30 cellular contexts compared by ENCODE assay signal in genomic region chr14:96134508-96134907, GRCh38.
"Had no signal": no experiment of that assay in that cellular context is flagged by ENCODE, and none has a peak within 500 bp of the region (broad histone marks: within the 10 kb centered on the region; RNA-seq: fewer than 3 reads in every experiment).

No MANE protein-coding gene starts in this region.

- H3K4me1 ChIP-seq: adrenal gland, breast epithelium had no signal

- H3K9me3 ChIP-seq: adrenal gland had no signal

- H3K27ac ChIP-seq: brain microvascular endothelial cell, breast epithelium, VCaP had no signal

- H3K36me3 ChIP-seq: adrenal gland, brain microvascular endothelial cell, breast epithelium had no signal

- H3K4me3 ChIP-seq: adrenal gland, body of pancreas, breast epithelium had no signal

- ATAC-seq: activated CD4-positive, alpha-beta T cell treated with anti-CD3 and anti-CD28 coated beads for 36 hours; activated CD8-positive, alpha-beta memory T cell treated with anti-CD3 and anti-CD28 coated beads, Interleukin-2, amount 10 ng/mL, durations not matched to agents 7 days and 5 days; activated CD8-positive, alpha-beta T cell treated with anti-CD3 and anti-CD28 coated beads, Interleukin-2, amount 10 ng/mL, durations not matched to agents 7 days and 5 days; activated naive CD8-positive, alpha-beta T cell treated with anti-CD3 and anti-CD28 coated beads, Interleukin-2, amount 50 U/mL, for 24 hours had no signal

- H3K27me3 ChIP-seq: adrenal gland, body of pancreas, brain microvascular endothelial cell had no signal

- DNase-seq: activated B cell treated with CpG ODN at 0.5 μM for 24 hours; activated CD4-positive, alpha-beta memory T cell treated with anti-CD3 and anti-CD28 coated beads, Interleukin-2, amount 10 ng/mL, durations not matched to agents 7 days and 5 days; activated CD4-positive, alpha-beta T cell treated with anti-CD3 and anti-CD28 coated beads for 1 hour; activated CD4-positive, alpha-beta T cell treated with anti-CD3 and anti-CD28 coated beads for 36 hours; activated CD4-positive, alpha-beta T cell treated with anti-CD3 and anti-CD28 coated beads for 48 hours; activated CD4-positive, alpha-beta T cell treated with anti-CD3 and anti-CD28 coated beads, Interleukin-2, amount 10 ng/mL, durations not matched to agents 7 days and 5 days; activated CD4-positive, alpha-beta T cell treated with anti-CD3 and anti-CD28 coated beads, Interleukin-2, amount 50 U/mL, for 48 hours; activated CD8-positive, alpha-beta memory T cell treated with anti-CD3 and anti-CD28 coated beads for 24 hours; activated CD8-positive, alpha-beta memory T cell treated with anti-CD3 and anti-CD28 coated beads, Interleukin-2, amount 10 ng/mL, durations not matched to agents 7 days and 5 days; activated CD8-positive, alpha-beta memory T cell treated with anti-CD3 and anti-CD28 coated beads, Interleukin-2, amount 50 U/mL, for 48 hours; activated CD8-positive, alpha-beta T cell treated with anti-CD3 and anti-CD28 coated beads, Interleukin-2, amount 10 ng/mL, durations not matched to agents 7 days and 5 days; activated effector memory CD4-positive, alpha-beta T cell treated with Interleukin-2 at 50 U/mL for 16 hours; activated gamma-delta T cell; activated naive CD4-positive, alpha-beta T cell treated with anti-CD3 and anti-CD28 coated beads, Interleukin-2, amount 10 ng/mL, durations not matched to agents 7 days and 5 days; activated naive CD4-positive, alpha-beta T cell treated with Interleukin-2 at 50 U/mL for 16 hours; activated naive CD8-positive, alpha-beta T cell treated with anti-CD3 and anti-CD28 coated beads, Interleukin-2, amount 10 ng/mL, durations not matched to agents 7 days and 5 days; activated naive CD8-positive, alpha-beta T cell treated with anti-CD3 and anti-CD28 coated beads, Interleukin-2, amount 50 U/mL, for 24 hours; activated T-cell treated with anti-CD3 and anti-CD28 coated beads, Interleukin-2, amount 50 U/mL, for 24 hours; activated T-cell treated with anti-CD3 and anti-CD28 coated beads, Interleukin-2, amount 50 U/mL, for 48 hours; amniotic stem cell; aorta; body of pancreas; brain microvascular endothelial cell; central memory CD4-positive, alpha-beta T cell; T-helper 1 cell; T-helper 2 cell; T-helper 9 cell had no signal
